ENCODE assay signal across 17 cellular contexts in the genomic region with DNA sequence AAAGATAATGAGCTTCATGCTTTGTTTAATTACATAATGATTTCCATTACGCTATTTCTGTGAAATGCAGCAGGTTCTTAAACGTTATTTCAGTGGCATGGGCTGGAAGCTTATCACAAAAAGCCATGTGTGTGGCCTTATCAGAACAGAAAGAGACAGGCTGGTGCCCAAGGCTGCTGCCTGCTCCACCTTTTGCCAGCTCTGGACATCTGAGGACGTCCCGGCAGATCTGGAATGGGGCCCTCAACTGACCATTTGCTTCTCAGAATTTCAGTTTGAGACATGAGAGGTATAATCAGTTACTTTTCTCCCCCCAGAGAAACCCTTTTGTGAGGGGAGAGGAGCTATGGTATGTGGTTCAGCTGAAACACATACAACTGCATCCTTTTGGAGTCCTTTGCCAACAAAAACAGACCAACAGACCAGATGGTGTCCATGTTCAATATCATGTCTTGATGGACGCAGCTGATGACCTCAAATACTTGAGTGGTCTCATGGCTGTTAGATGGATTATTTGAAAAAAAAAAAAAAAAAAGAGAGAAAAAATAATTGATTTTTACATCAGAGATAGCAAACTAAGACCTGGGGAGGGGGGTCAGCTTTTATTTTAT. TPM values are rescaled to one million over a fixed set of nuclear protein-coding genes. Genes with fewer than 3 reads are reported as not detected.
"Had no signal": no experiment of that assay in that cellular context is flagged by ENCODE, and none has a peak within 500 bp of the region (broad histone marks: within the 10 kb centered on the region; RNA-seq: fewer than 3 reads in every experiment).

No MANE protein-coding gene starts in this region.

- DNase-seq: activated CD4-positive, alpha-beta T cell treated with anti-CD3 and anti-CD28 coated beads for 1 hour; activated CD4-positive, alpha-beta T cell treated with anti-CD3 and anti-CD28 coated beads, Interleukin-2, amount 50 U/mL, for 48 hours; activated CD8-positive, alpha-beta memory T cell treated with anti-CD3 and anti-CD28 coated beads, Interleukin-2, amount 10 ng/mL, durations not matched to agents 7 days and 5 days; activated naive CD4-positive, alpha-beta T cell treated with anti-CD3 and anti-CD28 coated beads, Interleukin-2, amount 10 ng/mL, durations not matched to agents 7 days and 5 days; activated T-cell treated with anti-CD3 and anti-CD28 coated beads, Interleukin-2, amount 50 U/mL, for 1 hour; foreskin keratinocyte; glutamatergic neuron; lower lobe of right lung; nucleus accumbens; SW 1271 had no signal

- H3K4me1 ChIP-seq: foreskin keratinocyte, suprapubic skin had no signal

- H3K4me3 ChIP-seq: coronary artery, lower lobe of right lung, right lobe of liver, suprapubic skin, upper lobe of left lung had no signal

- ATAC-seq: activated CD8-positive, alpha-beta memory T cell treated with anti-CD3 and anti-CD28 coated beads, Interleukin-2, amount 10 ng/mL, durations not matched to agents 7 days and 5 days; foreskin keratinocyte; lower lobe of right lung had no signal

- H3K27ac ChIP-seq: coronary artery, foreskin keratinocyte, lower lobe of right lung, suprapubic skin, upper lobe of left lung, VCaP had no signal

- H3K27me3 ChIP-seq: foreskin keratinocyte, right lobe of liver, suprapubic skin, upper lobe of left lung had no signal

- H3K9me3 ChIP-seq: lower lobe of right lung, right lobe of liver, suprapubic skin, upper lobe of left lung had no signal

RNA-seq across cellular contexts. Expression of a gene that starts 21.6 kb away (rescaled TPM):
- total RNA-seq: activated CD8-positive, alpha-beta memory T cell treated with anti-CD3 and anti-CD28 coated beads, Interleukin-2, amount 10 ng/mL, durations not matched to agents 7 days and 5 days; astrocyte; foreskin keratinocyte; lower lobe of right lung; progenitor cell of endocrine pancreas had no signal
